In the genomic region with DNA sequence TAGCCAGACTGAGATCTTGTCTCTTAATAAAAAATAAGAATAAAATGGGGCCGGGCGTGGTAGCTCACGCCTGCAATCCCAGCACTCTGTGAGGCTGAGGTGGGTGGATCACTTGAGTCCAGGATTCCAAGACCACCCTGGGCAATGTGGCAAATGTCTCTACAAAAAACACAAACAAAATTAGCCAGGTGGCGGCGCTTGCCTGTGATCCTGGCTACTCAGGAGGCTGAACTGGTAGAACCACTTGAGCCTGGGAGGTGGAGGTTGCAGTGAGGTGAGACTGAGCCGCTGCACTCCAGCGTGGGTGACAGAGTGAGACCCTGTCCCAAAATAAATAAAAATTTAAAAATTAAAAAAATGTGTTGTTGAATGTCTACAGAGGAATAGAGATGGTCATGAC, we compare ENCODE assay signal across 26 cellular contexts. TPM values are rescaled to one million over a fixed set of nuclear protein-coding genes. Genes with fewer than 3 reads are reported as not detected.
DNase-seq lines count a peak whose midpoint lies in the region; ATAC-seq, FAIRE-seq and TF ChIP-seq lines count a peak whose summit lies in the region.
"Had no signal": no experiment of that assay in that cellular context is flagged by ENCODE, and none has a peak within 500 bp of the region (broad histone marks: within the 10 kb centered on the region; RNA-seq: fewer than 3 reads in every experiment).

No MANE protein-coding gene starts in this region.

- no peak for TF ChIP-seq EP300 in K562 (IDR thresholded peaks at IDR 0.05; ENCODE audit: low read length)

- TF ChIP-seq CTCF in K562 (IDR thresholded peaks at IDR 0.05 in 2 of 3, conservative IDR thresholded peaks at IDR 0.05 in 1 of 3; ENCODE audit: insufficient read depth in 2 of 3, low read depth in 1 of 3, low read length in 3 of 3) (peak; percentile 13 to 19 (median 14); a peak in 1 of 6 replicates), thyroid gland (IDR thresholded peaks at IDR 0.05) (peak in 4 of 6 experiments; percentile 17 to 36 (median 34))

- no peak overlapping the region for H3K4me2 ChIP-seq in K562 (ENCODE audit: insufficient read depth, low read length)
- H3K4me2 ChIP-seq: A549, BLaER1 had no signal

- no peaks in the 10 kb centered on the region for H3K9me3 Mint-ChIP-seq in naive thymus-derived CD4-positive, alpha-beta T cell
- H3K9me3 Mint-ChIP-seq: activated CD4-positive, alpha-beta T cell treated with anti-CD3 and anti-CD28 coated beads, Interleukin-2, amount 10 ng/mL, durations not matched to agents 24 days and 14 days; natural killer cell treated with Interleukin-12 subunit alpha and Interleukin-12 subunit beta and Interleukin-15 and Interleukin-18, amount 100 ng/mL, for 72 hours; stimulated activated naive CD8-positive, alpha-beta T cell treated with anti-CD3 and anti-CD28 coated beads, Interleukin-15, amount 100 ng/mL, for 72 hours had no signal

- FAIRE-seq in K562 (lab: Jason Lieb, UNC): no peak
- FAIRE-seq: A549, HTR-8/SVneo, TTC549 had no signal

- no peak overlapping the region for H3K9ac ChIP-seq in K562 (ENCODE audit: insufficient read depth in 1 of 2, low read depth in 2 of 2, low read length in 2 of 2)
- H3K9ac ChIP-seq: BLaER1 had no signal

- no peak overlapping the region for H2AFZ ChIP-seq in K562 (ENCODE audit: low read depth, low read length)

- POLR2A ChIA-PET in K562 (lab: Yijun Ruan, JAX): no interaction called here
- POLR2A ChIA-PET in naive thymus-derived CD4-positive, alpha-beta T cell (lab: Charles Lee): no interaction called here

- CTCF ChIA-PET in K562 (lab: Yijun Ruan, JAX; ENCODE audit: low intra/inter-chr PET ratio): no interaction called here
- CTCF ChIA-PET in naive thymus-derived CD4-positive, alpha-beta T cell (lab: Charles Lee): no interaction called here

- no peaks in the 10 kb centered on the region for H3K9me1 ChIP-seq in K562 (ENCODE audit: control insufficient read depth, insufficient read depth, low read length)

- H3K27ac ChIP-seq in K562 (ENCODE audit: extremely low read depth, low read depth, low read length) (no peak overlapping the region), thyroid gland (no peak overlapping the region)
- no peak overlapping the region for H3K27ac ChIP-seq in naive thymus-derived CD4-positive, alpha-beta T cell (ENCODE audit: low read depth, low read length)
- H3K27ac ChIP-seq: A549, BLaER1, cardiac muscle cell, epithelial cell of prostate, RWPE1, skin epidermis, upper lobe of left lung had no signal

- H3K36me3 ChIP-seq in K562 (ENCODE audit: control insufficient read depth, insufficient read depth, low read length) (peaks cover 2% of the 10 kb centered on the region; the same call in 1 of the 3 replicates), thyroid gland (no peaks in the 10 kb centered on the region)
- no peaks in the 10 kb centered on the region for H3K36me3 ChIP-seq in naive thymus-derived CD4-positive, alpha-beta T cell (ENCODE audit: control insufficient read depth in 2 of 3, insufficient read depth in 3 of 3, low read length in 3 of 3)
- H3K36me3 ChIP-seq: BLaER1, cardiac muscle cell, upper lobe of left lung had no signal

- H3K27me3 ChIP-seq in K562 (ENCODE audit: control insufficient read depth in 2 of 2, insufficient read depth in 2 of 2, low read length in 2 of 2) (peaks cover 13 to 27% of the 10 kb centered on the region in 2 experiments), thyroid gland (no peaks in the 10 kb centered on the region)
- no peaks in the 10 kb centered on the region for H3K27me3 ChIP-seq in naive thymus-derived CD4-positive, alpha-beta T cell (ENCODE audit: control insufficient read depth in 2 of 2, insufficient read depth in 2 of 2, low read length in 2 of 2)
- H3K27me3 ChIP-seq: upper lobe of left lung had no signal

- no peaks in the 10 kb centered on the region for H4K20me1 ChIP-seq in K562 (replicated peaks; ENCODE audit: control insufficient read depth, insufficient read depth, low read length)

- BruUV-seq in K562 (replicated peaks; lab: Mats Ljungman, UMichigan): no TSS peak

- H3K4me1 ChIP-seq in K562 (replicated peaks in 1 of 2; ENCODE audit: control insufficient read depth in 2 of 2, insufficient read depth in 2 of 2, low read length in 2 of 2) (peaks cover 0 to 22% of the 10 kb centered on the region in 2 experiments; a peak in 3 of 5 replicates), thyroid gland (peaks cover 8 to 18% of the 10 kb centered on the region in 2 donors)
- H3K4me1 ChIP-seq in naive thymus-derived CD4-positive, alpha-beta T cell (ENCODE audit: control insufficient read depth in 2 of 2, insufficient read depth in 2 of 2, low read length in 2 of 2): peaks cover 10 to 11% of the 10 kb centered on the region in 2 donors

- 11% methylated on average over 7 of the region's 7 CpGs for WGBS in K562 (ENCODE audit: insufficient coverage, low coverage, missing lambda C conversion rate)
- 19 to 35% methylated on average over 7 of the region's 7 CpGs for WGBS in thyroid gland, 2 donors

- H3K4me3 ChIP-seq in K562: no peak overlapping the region
- H3K4me3 ChIP-seq in thyroid gland (replicated peaks in 1 of 3): no peak overlapping the region
- H3K4me3 ChIP-seq in naive thymus-derived CD4-positive, alpha-beta T cell (ENCODE audit: low read length): no peak overlapping the region
- H3K4me3 ChIP-seq: A549, BLaER1, cardiac muscle cell, skin epidermis, upper lobe of left lung had no signal

- peaks cover 15 to 53% (median 17%) of the 10 kb centered on the region in 5 donors for H3K27me3 Mint-ChIP-seq in naive thymus-derived CD4-positive, alpha-beta T cell

- H3K9me3 ChIP-seq in K562 (replicated peaks; ENCODE audit: control insufficient read depth, insufficient read depth, low read depth, low read length) (no peaks in the 10 kb centered on the region), thyroid gland (no peaks in the 10 kb centered on the region)
- H3K9me3 ChIP-seq in naive thymus-derived CD4-positive, alpha-beta T cell (ENCODE audit: control insufficient read depth in 2 of 3, low read length in 3 of 3): no peaks in the 10 kb centered on the region
- H3K9me3 ChIP-seq: A549, BLaER1, upper lobe of left lung had no signal

- H3K27ac Mint-ChIP-seq in naive thymus-derived CD4-positive, alpha-beta T cell: no peak overlapping the region
- H3K27ac Mint-ChIP-seq: activated CD4-positive, alpha-beta T cell treated with anti-CD3 and anti-CD28 coated beads, Interleukin-2, amount 10 ng/mL, durations not matched to agents 24 days and 14 days; natural killer cell treated with Interleukin-12 subunit alpha and Interleukin-12 subunit beta and Interleukin-15 and Interleukin-18, amount 100 ng/mL, for 72 hours; stimulated activated naive CD8-positive, alpha-beta T cell treated with anti-CD3 and anti-CD28 coated beads, Interleukin-15, amount 100 ng/mL, for 72 hours had no signal

- DNase-seq in NCI-H345 (lab: John Stamatoyannopoulos, UW): peak; percentile 33
- DNase-seq in NCI-H345 treated with DMSO at 0.1 percent for 48 hours (lab: John Stamatoyannopoulos, UW; ENCODE audit: unreplicated experiment): no peak
- DNase-seq in KBM-7: peak; percentile 23
- no peak for DNase-seq in K562 (ENCODE audit: extremely low read depth in 1 of 4, low spot score in 3 of 4)
- peak; percentile 80 to 81 for DNase-seq in thyroid gland
- no peak for DNase-seq in T-helper 1 cell
- no peak for DNase-seq in naive thymus-derived CD4-positive, alpha-beta T cell
- DNase-seq: activated CD4-positive, alpha-beta T cell treated with anti-CD3 and anti-CD28 coated beads, Interleukin-2, amount 10 ng/mL, durations not matched to agents 24 days and 14 days; dermis blood vessel endothelial cell; foreskin melanocyte; hypothalamus; NCI-H1417 treated with DMSO at 0.1 percent for 48 hours; stimulated activated CD4-positive, alpha-beta T cell treated with anti-CD3 and anti-CD28 coated beads, Interleukin-4, amount 100 ng/mL, for 1 hour; stimulated activated naive CD8-positive, alpha-beta T cell treated with anti-CD3 and anti-CD28 coated beads, Interleukin-15, amount 100 ng/mL, for 72 hours; SW 1271 had no signal

- in situ Hi-C loops in KBM-7 (cut with MboI; ENCODE audit: low pct_unique_long_range_greater_than_20kb, low sequenced_read_pairs) (no loop called here), K562 (cut with MboI) (no loop called here)

- no peak for TF ChIP-seq POLR2A in K562 (conservative IDR thresholded peaks at IDR 0.05)
- TF ChIP-seq POLR2A in thyroid gland (IDR thresholded peaks at IDR 0.05): no peak

- no peak overlapping the region for H3K4me3 Mint-ChIP-seq in naive thymus-derived CD4-positive, alpha-beta T cell
- H3K4me3 Mint-ChIP-seq: natural killer cell treated with Interleukin-12 subunit alpha and Interleukin-12 subunit beta and Interleukin-15 and Interleukin-18, amount 100 ng/mL, for 72 hours; stimulated activated naive CD8-positive, alpha-beta T cell treated with anti-CD3 and anti-CD28 coated beads, Interleukin-15, amount 100 ng/mL, for 72 hours had no signal

- peaks cover 9% of the 10 kb centered on the region for H3K79me2 ChIP-seq in K562 (ENCODE audit: control insufficient read depth, insufficient read depth, low read length)

- no peaks in the 10 kb centered on the region for H3K36me3 Mint-ChIP-seq in naive thymus-derived CD4-positive, alpha-beta T cell
- H3K36me3 Mint-ChIP-seq: natural killer cell treated with Interleukin-12 subunit alpha and Interleukin-12 subunit beta and Interleukin-15 and Interleukin-18, amount 100 ng/mL, for 72 hours had no signal

- TF ChIP-seq RAD21 in K562 (CRISPR knock-in tag; conservative IDR thresholded peaks at IDR 0.05 in 1 of 2, IDR thresholded peaks at IDR 0.05 in 1 of 2): no peak

- intact Hi-C loops in K562 (cut with micrococcal nuclease): no loop called here
- intact Hi-C loops in thyroid gland (cut with DNase I): no loop called here
- intact Hi-C loops in naive thymus-derived CD4-positive, alpha-beta T cell (cut with micrococcal nuclease): loop anchor here in 1 of 2 donors (5.0 kb wide), 1 partner anchor 77 kb away; no protein-coding TSS in a partner anchor

- H3K4me1 Mint-ChIP-seq in naive thymus-derived CD4-positive, alpha-beta T cell: peaks cover 7 to 17% (median 9%) of the 10 kb centered on the region in 7 donors

- ATAC-seq in K562 (no peak), HG02852 (IDR thresholded peaks at IDR 0.05; ENCODE audit: unreplicated experiment) (no peak)
- no peak for ATAC-seq in naive thymus-derived CD4-positive, alpha-beta T cell
- ATAC-seq: A549; natural killer cell treated with Interleukin-12 subunit alpha and Interleukin-12 subunit beta and Interleukin-15 and Interleukin-18, amount 100 ng/mL, for 72 hours; stimulated activated naive CD8-positive, alpha-beta T cell treated with anti-CD3 and anti-CD28 coated beads, Interleukin-15, amount 100 ng/mL, for 72 hours had no signal

RNA-seq across cellular contexts. Expression of a gene that starts 2.9 kb away (rescaled TPM):
- total RNA-seq in K562 (2011; cell fraction: chromatin; rRNA removed; ENCODE audit: low replicate concordance): 71.6 and 183 TPM in 2 replicates
- 99.4 and 127 TPM in 2 replicates for total RNA-seq in K562 (2011; cell fraction: nucleolus; rRNA removed)
- 79.5 and 80.2 TPM in 2 replicates for total RNA-seq in K562 (2011; cell fraction: nucleoplasm; rRNA removed)
- total RNA-seq in K562 (2014; rRNA removed) (147 and 173 TPM in 2 replicates), K562 (2014; rRNA removed; fragmentation: Illumina TruSeq; extraction: Trizol) (29.4 and 33.0 TPM in 2 replicates), K562 (2015; rRNA removed; fragmentation: Illumina TruSeq; extraction: Trizol) (58.6 and 63.2 TPM in 2 replicates), K562 (2021) (71.5 and 80.6 TPM in 2 replicates), thyroid gland (10 to 100 TPM; 45.0 to 80.9 (median 72.1) TPM)
- polyA plus RNA-seq in K562 (2011; rRNA removed) (74.0 and 87.6 TPM in 2 replicates), K562 (2014; fragmentation: Illumina TruSeq; extraction: Trizol) (42.3 and 88.3 TPM in 2 replicates), K562 (2014; fragmentation: Nextera tagmentation; extraction: Ambion mirVana) (10 to 100 TPM; 39.3 to 60.1 TPM), K562 (2014; rRNA removed) (136 and 173 TPM in 2 replicates)
- 119 and 177 TPM in 2 replicates for polyA plus RNA-seq in K562 (2011; cell fraction: cytosol; rRNA removed)
- polyA plus RNA-seq in K562 (2011; cell fraction: nucleus; rRNA removed): 132 and 207 TPM in 2 replicates
- polyA plus RNA-seq in K562 (2012): 63.5 and 81.5 TPM in 2 replicates
- 27.9 and 38.8 TPM in 2 replicates for polyA minus RNA-seq in K562 (2011; rRNA and poly(A)+ RNA removed)
- polyA minus RNA-seq in K562 (2011; cell fraction: cytosol; rRNA and poly(A)+ RNA removed): 32.6 and 34.2 TPM in 2 replicates
- polyA minus RNA-seq in K562 (2011; cell fraction: nucleus; rRNA and poly(A)+ RNA removed): 29.4 and 31.1 TPM in 2 replicates
- 10 to 100 TPM; 26.7 to 50.3 (median 40.7) TPM for total RNA-seq in naive thymus-derived CD4-positive, alpha-beta T cell
- 10 to 100 TPM; 19.4 to 31.5 TPM for polyA plus RNA-seq in naive thymus-derived CD4-positive, alpha-beta T cell

RNA-seq across cellular contexts. Expression of a gene that starts 22.5 kb away (rescaled TPM):
- 5.7 and 13.6 TPM in 2 replicates for total RNA-seq in K562 (2011; cell fraction: chromatin; rRNA removed; ENCODE audit: low replicate concordance)
- 8.2 and 8.3 TPM in 2 replicates for total RNA-seq in K562 (2011; cell fraction: nucleolus; rRNA removed)
- 5.5 and 7.5 TPM in 2 replicates for total RNA-seq in K562 (2011; cell fraction: nucleoplasm; rRNA removed)
- 12.5 and 15.5 TPM in 2 replicates for total RNA-seq in K562 (2014; rRNA removed)
- total RNA-seq in K562 (2014; rRNA removed; fragmentation: Illumina TruSeq; extraction: Trizol): 2.1 and 3.2 TPM in 2 replicates
- total RNA-seq in K562 (2015; rRNA removed; fragmentation: Illumina TruSeq; extraction: Trizol): 6.4 and 8.1 TPM in 2 replicates
- total RNA-seq in K562 (2021): 12.0 and 13.5 TPM in 2 replicates
- polyA plus RNA-seq in K562 (2011; rRNA removed): 3.2 and 10.4 TPM in 2 replicates
- polyA plus RNA-seq in K562 (2011; cell fraction: cytosol; rRNA removed): 8.5 and 8.8 TPM in 2 replicates
- 10.4 and 12.3 TPM in 2 replicates for polyA plus RNA-seq in K562 (2011; cell fraction: nucleus; rRNA removed)
- polyA plus RNA-seq in K562 (2012): 7.7 and 19.6 TPM in 2 replicates
- 5.0 and 10.0 TPM in 2 replicates for polyA plus RNA-seq in K562 (2014; fragmentation: Illumina TruSeq; extraction: Trizol)
- polyA plus RNA-seq in K562 (2014; fragmentation: Nextera tagmentation; extraction: Ambion mirVana): under 1 TPM; 0.18 to 0.53 TPM
- 6.8 and 8.3 TPM in 2 replicates for polyA plus RNA-seq in K562 (2014; rRNA removed)
- polyA minus RNA-seq in K562 (2011; rRNA and poly(A)+ RNA removed): 3.5 and 4.5 TPM in 2 replicates
- 7.4 and 12.0 TPM in 2 replicates for polyA minus RNA-seq in K562 (2011; cell fraction: cytosol; rRNA and poly(A)+ RNA removed)
- 2.4 and 2.6 TPM in 2 replicates for polyA minus RNA-seq in K562 (2011; cell fraction: nucleus; rRNA and poly(A)+ RNA removed)
- 1 to 10 TPM in 1 of 4 donors, under 1 TPM in 3; 0.33 to 2.4 (median 0.68) TPM for total RNA-seq in thyroid gland
- total RNA-seq in naive thymus-derived CD4-positive, alpha-beta T cell: 1 to 10 TPM in 1 of 5 experiments, under 1 TPM in 1, not detected in 3; 0.48 to 2.8 TPM
- polyA plus RNA-seq in naive thymus-derived CD4-positive, alpha-beta T cell: under 1 TPM in 1 of 2 donors, not detected in 1; 0.22 TPM

RNA-seq across cellular contexts. Expression of a gene that starts 27.0 kb away (rescaled TPM):
- 70.1 and 162 TPM in 2 replicates for total RNA-seq in K562 (2011; cell fraction: chromatin; rRNA removed; ENCODE audit: low replicate concordance)
- total RNA-seq in K562 (2011; cell fraction: nucleolus; rRNA removed): 54.5 and 55.7 TPM in 2 replicates
- 90.5 and 111 TPM in 2 replicates for total RNA-seq in K562 (2011; cell fraction: nucleoplasm; rRNA removed)
- total RNA-seq in K562 (2014; rRNA removed): 3.1 and 3.3 TPM in 2 replicates
- 0.67 and 0.87 TPM in 2 replicates for total RNA-seq in K562 (2014; rRNA removed; fragmentation: Illumina TruSeq; extraction: Trizol)
- total RNA-seq in K562 (2015; rRNA removed; fragmentation: Illumina TruSeq; extraction: Trizol): 2.0 and 2.1 TPM in 2 replicates
- 3.4 and 3.5 TPM in 2 replicates for total RNA-seq in K562 (2021)
- 3.5 and 4.2 TPM in 2 replicates for polyA plus RNA-seq in K562 (2011; rRNA removed)
- polyA plus RNA-seq in K562 (2011; cell fraction: cytosol; rRNA removed): 5.6 and 6.1 TPM in 2 replicates
- 27.9 and 42.6 TPM in 2 replicates for polyA plus RNA-seq in K562 (2011; cell fraction: nucleus; rRNA removed)
- polyA plus RNA-seq in K562 (2012): 3.6 and 4.6 TPM in 2 replicates
- polyA plus RNA-seq in K562 (2014; fragmentation: Illumina TruSeq; extraction: Trizol): 1.5 and 2.7 TPM in 2 replicates
- polyA plus RNA-seq in K562 (2014; fragmentation: Nextera tagmentation; extraction: Ambion mirVana): under 1 TPM in 1 of 2 experiments, not detected in 1; 0.14 TPM
- polyA plus RNA-seq in K562 (2014; rRNA removed): 4.7 and 5.3 TPM in 2 replicates
- 6.4 and 10.6 TPM in 2 replicates for polyA minus RNA-seq in K562 (2011; rRNA and poly(A)+ RNA removed)
- polyA minus RNA-seq in K562 (2011; cell fraction: cytosol; rRNA and poly(A)+ RNA removed): 1.6 and 2.7 TPM in 2 replicates
- 6.1 and 6.7 TPM in 2 replicates for polyA minus RNA-seq in K562 (2011; cell fraction: nucleus; rRNA and poly(A)+ RNA removed)
- total RNA-seq in thyroid gland: 10 to 100 TPM in 2 of 4 donors, 1 to 10 TPM in 2; 7.7 to 16.2 (median 11.4) TPM
- 10 to 100 TPM; 10.1 to 13.9 (median 11.2) TPM for total RNA-seq in naive thymus-derived CD4-positive, alpha-beta T cell
- polyA plus RNA-seq in naive thymus-derived CD4-positive, alpha-beta T cell: under 1 TPM; 0.14 to 0.51 TPM

Comparison
In these comparisons a context has a peak if more than half of its experiments do, and no peak if none do; other contexts are left out.
1. DNase-seq: peak in NCI-H345 (single experiment), KBM-7 (single experiment) and thyroid gland (2 of 2); none in NCI-H345 treated with DMSO at 0.1 percent for 48 hours (single experiment), K562 (0 of 4), T-helper 1 cell (0 of 5) and naive thymus-derived CD4-positive, alpha-beta T cell (0 of 9).